In genomic region chr1:84107538-84107937, GRCh38 we compare ENCODE assay signal across 7 cellular contexts. TPM values are rescaled to one million over a fixed set of nuclear protein-coding genes. Genes with fewer than 3 reads are reported as not detected.
DNase-seq lines count a peak whose midpoint lies in the region; ATAC-seq, FAIRE-seq and TF ChIP-seq lines count a peak whose summit lies in the region.
"Not testable (repeated sequence)": the region's sequence is repeated elsewhere in the genome, so short reads cannot be mapped to it uniquely, and the experiment has no call there.

No MANE protein-coding gene starts in this region.

- not testable (repeated sequence) for TF ChIP-seq POLR2A in GM12891 (IDR thresholded peaks at IDR 0.05; ENCODE audit: low read depth, low read length); GM12878 (IDR thresholded peaks at IDR 0.05; ENCODE audit: low read depth, low read length)

- not testable (repeated sequence) for H3K9me3 Mint-ChIP-seq in HFFc6

- H3K36me3 ChIP-seq in GM12878 (ENCODE audit: control insufficient read depth in 2 of 2, insufficient read depth in 2 of 2, low read length in 1 of 2): not testable (repeated sequence)

- not testable (repeated sequence) for TF ChIP-seq EP300 in GM12878 (IDR thresholded peaks at IDR 0.05; ENCODE audit: borderline replicate concordance in 1 of 2, control insufficient read depth in 1 of 2, low read depth in 2 of 2, low read length in 2 of 2)

- POLR2A ChIA-PET in GM12878 (lab: Charles Lee): not testable (repeated sequence)

- H3K4me3 Mint-ChIP-seq in HFFc6: peak overlapping the region; percentile 27

- H2AFZ ChIP-seq in GM12878 (ENCODE audit: control insufficient read depth, low read depth, low read length): not testable (repeated sequence)

- ATAC-seq in GM19351 (IDR thresholded peaks at IDR 0.05; ENCODE audit: unreplicated experiment) (peak; percentile 57), HG03135 (IDR thresholded peaks at IDR 0.05; ENCODE audit: unreplicated experiment) (peak; percentile 49), GM12878 (peak; percentile 50)

- H3K27me3 Mint-ChIP-seq in HFFc6 (ENCODE audit: insufficient read depth): not testable (repeated sequence)

- not testable (repeated sequence) for H3K79me2 ChIP-seq in GM12878 (ENCODE audit: control insufficient read depth, insufficient read depth, low read length)

- FAIRE-seq in GM12891 (lab: Jason Lieb, UNC) (peak; percentile 43), GM12878 (lab: Jason Lieb, UNC) (peak; percentile 18)

- 8% methylated on average over 1 of the region's 1 CpG for WGBS in GM12878 (ENCODE audit: insufficient coverage, insufficient replicate concordance, low lambda C conversion rate, missing lambda C conversion rate)

- not testable (repeated sequence) for TF ChIP-seq CTCF in HFFc6 (IDR thresholded peaks at IDR 0.05); GM12878 (IDR thresholded peaks at IDR 0.05 in 2 of 3, conservative IDR thresholded peaks at IDR 0.05 in 1 of 3; ENCODE audit: control insufficient read depth in 2 of 3, extremely low read depth in 1 of 3, insufficient read depth in 1 of 3, low read depth in 3 of 3, low read length in 3 of 3); fibroblast of villous mesenchyme (IDR thresholded peaks at IDR 0.05; ENCODE audit: insufficient read depth, low read depth, low read length)

- BruUV-seq in GM12878 (replicated peaks; lab: Mats Ljungman, UMichigan): not testable (repeated sequence)

- RAD21 ChIA-PET in GM12878 (lab: Charles Lee; ENCODE audit: unreplicated experiment): not testable (repeated sequence)

- H3K4me1 Mint-ChIP-seq in HFFc6 (ENCODE audit: low read depth): peaks cover 46% of the 10 kb centered on the region

- H3K4me3 ChIP-seq in GM12878; fibroblast of villous mesenchyme (ENCODE audit: low read depth, low read length): not testable (repeated sequence)

- in situ Hi-C loops in GM12878 (cut with MboI): not testable (repeated sequence)

- not testable (repeated sequence) for TF ChIP-seq RAD21 in GM12878 (IDR thresholded peaks at IDR 0.05; ENCODE audit: insufficient read depth, low read depth, low read length)

- not testable (repeated sequence) for H3K9ac ChIP-seq in GM12878 (ENCODE audit: control insufficient read depth, insufficient read depth, low read length)

- H3K27ac Mint-ChIP-seq in HFFc6: peak overlapping the region; percentile 77

- peaks cover 11% of the 10 kb centered on the region for H3K36me3 Mint-ChIP-seq in HFFc6 (ENCODE audit: low read depth)

- not testable (repeated sequence) for H3K4me1 ChIP-seq in GM12878 (ENCODE audit: control insufficient read depth, insufficient read depth, low read length)

- DNase-seq in GM12891 (ENCODE audit: insufficient read length, low spot score); GM12878 (ENCODE audit: low read depth, low spot score): not testable (repeated sequence)
- peak; percentile 87 for DNase-seq in HFFc6
- peak; percentile 78 to 84 for DNase-seq in NCI-H526 (lab: John Stamatoyannopoulos, UW)
- peak; percentile 68 for DNase-seq in fibroblast of villous mesenchyme (ENCODE audit: low read depth)

- H3K27me3 ChIP-seq in GM12878 (replicated peaks in 1 of 2; ENCODE audit: control insufficient read depth in 2 of 2, insufficient read depth in 2 of 2, low read length in 1 of 2): not testable (repeated sequence)

- not testable (repeated sequence) for H3K9me3 ChIP-seq in GM12878 (replicated peaks; ENCODE audit: control insufficient read depth, insufficient read depth, low read length)

- not testable (repeated sequence) for H3K27ac ChIP-seq in GM12878 (ENCODE audit: control insufficient read depth, insufficient read depth)

- not testable (repeated sequence) for H4K20me1 ChIP-seq in GM12878 (ENCODE audit: control insufficient read depth, insufficient read depth)

- CTCF ChIA-PET in GM12878 (lab: Yijun Ruan, JAX): not testable (repeated sequence)

- not testable (repeated sequence) for H3K4me2 ChIP-seq in GM12878 (ENCODE audit: control insufficient read depth, insufficient read depth)

- intact Hi-C loops in GM12878 (cut with micrococcal nuclease; ENCODE audit: unreplicated experiment): not testable (repeated sequence)

- SMC1A ChIA-PET in GM12878 (lab: Charles Lee; ENCODE audit: uncharacterized antibody, unreplicated experiment): not testable (repeated sequence)

TF ChIP-seq in GM12878, 131 proteins besides CTCF, POLR2A, EP300 and RAD21:
- TF ChIP-seq JUNB (IDR thresholded peaks at IDR 0.05) (peak; percentile 74), RUNX3 (IDR thresholded peaks at IDR 0.05; ENCODE audit: low read length) (peak; percentile 86), IRF4 (IDR thresholded peaks at IDR 0.05; ENCODE audit: low read depth, low read length) (peak; percentile 41; the same call in 1 of the 2 replicates)
TF ChIP-seq in GM12878: peak in this region for 3; not testable (repeated sequence) for 128.

RNA-seq across cellular contexts. Expression of gene PRKACB, which starts 36.5 kb away (rescaled TPM):
- polyA plus RNA-seq in GM12891 (2012; ENCODE audit: low read depth, missing spikeins): 3.8 TPM
- total RNA-seq in HFFc6 (2021; fragmentation: NEBNext Ultra II Directional; extraction: Animal tissue kit (Norgen Biotek cat#: 25700)): 10 to 100 TPM; 29.8 to 41.0 (median 36.7) TPM
- not detected in 2 replicates for total RNA-seq in GM12878 (2013; cell fraction: nucleolus; rRNA removed)
- total RNA-seq in GM12878 (2014; rRNA removed) (4.8 and 5.3 TPM in 2 replicates), GM12878 (2014; rRNA removed; fragmentation: Illumina TruSeq; extraction: Trizol) (7.1 and 8.0 TPM in 2 replicates), GM12878 (2021) (8.6 and 9.0 TPM in 2 replicates), fibroblast of villous mesenchyme (26.7 and 31.5 TPM in 2 replicates)
- 1.8 TPM for polyA plus RNA-seq in GM12878 (2011; ENCODE audit: low read depth)
- polyA plus RNA-seq in GM12878 (2011; rRNA removed) (0.19 TPM in 1 of 2 replicates, not detected in the other), GM12878 (2014; fragmentation: Illumina TruSeq; extraction: Trizol) (7.5 and 10.7 TPM in 2 replicates), GM12878 (2014; fragmentation: Nextera tagmentation; extraction: Ambion mirVana) (1 to 10 TPM; 3.1 to 3.3 TPM), GM12878 (2014; rRNA removed) (3.2 and 3.7 TPM in 2 replicates), GM12878 (2016; fragmentation: Nextera tagmentation; extraction: Ambion mirVana) (1 to 10 TPM; 8.6 TPM)
- 0.01 and 0.02 TPM in 2 replicates for polyA plus RNA-seq in GM12878 (2011; cell fraction: cytosol; rRNA removed)
- polyA plus RNA-seq in GM12878 (2011; cell fraction: nucleus; rRNA removed): not detected in 2 replicates
- 3.4 and 3.8 TPM in 2 replicates for polyA plus RNA-seq in GM12878 (2012)
- not detected in 2 replicates for polyA minus RNA-seq in GM12878 (2011; rRNA and poly(A)+ RNA removed)
- not detected in 2 replicates for polyA minus RNA-seq in GM12878 (2011; cell fraction: cytosol; rRNA and poly(A)+ RNA removed)
- 0.10 TPM in 1 of 2 replicates, not detected in the other for polyA minus RNA-seq in GM12878 (2011; cell fraction: nucleus; rRNA and poly(A)+ RNA removed)
